12 cellular contexts compared by ENCODE assay signal in genomic region chr3:171173732-171174131, GRCh38.
DNase-seq lines count a peak whose midpoint lies in the region; FAIRE-seq lines count a peak whose summit lies in the region.
"Had no signal": no experiment of that assay in that cellular context is flagged by ENCODE, and none has a peak within 500 bp of the region (broad histone marks: within the 10 kb centered on the region; RNA-seq: fewer than 3 reads in every experiment).

No MANE protein-coding gene starts in this region.

- FAIRE-seq in urothelium cell line (lab: Jason Lieb, UNC) = no peak
- FAIRE-seq: kidney had no signal

- H3K27ac ChIP-seq in caudate nucleus (ENCODE audit: low read depth, low read length) = peak overlapping the region; percentile 95
- H3K27ac ChIP-seq in temporal lobe (ENCODE audit: low read depth, low read length) = peak overlapping the region; percentile 93
- H3K27ac ChIP-seq: 22Rv1 had no signal

- DNase-seq in DMS 273 (lab: John Stamatoyannopoulos, UW; ENCODE audit: unreplicated experiment) = peak; percentile 38
- DNase-seq in DMS 273 treated with DMSO at 0.1 percent for 48 hours (lab: John Stamatoyannopoulos, UW) = no peak
- peak in 59 of 61 donors; percentile 20 to 93 (median 80) for DNase-seq in caudate nucleus (lab: John Stamatoyannopoulos, UW)
- DNase-seq in inferior parietal cortex (ENCODE audit: extremely low spot score) = peak; percentile 89
- no peak for DNase-seq in kidney tubule cell (ENCODE audit: low spot score)
- no peak for DNase-seq in urothelium cell line (ENCODE audit: low spot score)
- no peak for DNase-seq in SKM-1 (lab: John Stamatoyannopoulos, UW; ENCODE audit: unreplicated experiment)
- DNase-seq: activated CD4-positive, CD25-positive, alpha-beta regulatory T cell; kidney; NCI-H2081 treated with DMSO at 0.1 percent for 48 hours had no signal

Comparison
In these comparisons a context has a peak if more than half of its experiments do, and no peak if none do; other contexts are left out.
1. DNase-seq: peak in DMS 273 (single experiment), caudate nucleus (59 of 61) and inferior parietal cortex (single experiment); none in DMS 273 treated with DMSO at 0.1 percent for 48 hours (single experiment), kidney tubule cell (single experiment), urothelium cell line (single experiment) and SKM-1 (single experiment).